8 cellular contexts compared by ENCODE assay signal in the genomic region with DNA sequence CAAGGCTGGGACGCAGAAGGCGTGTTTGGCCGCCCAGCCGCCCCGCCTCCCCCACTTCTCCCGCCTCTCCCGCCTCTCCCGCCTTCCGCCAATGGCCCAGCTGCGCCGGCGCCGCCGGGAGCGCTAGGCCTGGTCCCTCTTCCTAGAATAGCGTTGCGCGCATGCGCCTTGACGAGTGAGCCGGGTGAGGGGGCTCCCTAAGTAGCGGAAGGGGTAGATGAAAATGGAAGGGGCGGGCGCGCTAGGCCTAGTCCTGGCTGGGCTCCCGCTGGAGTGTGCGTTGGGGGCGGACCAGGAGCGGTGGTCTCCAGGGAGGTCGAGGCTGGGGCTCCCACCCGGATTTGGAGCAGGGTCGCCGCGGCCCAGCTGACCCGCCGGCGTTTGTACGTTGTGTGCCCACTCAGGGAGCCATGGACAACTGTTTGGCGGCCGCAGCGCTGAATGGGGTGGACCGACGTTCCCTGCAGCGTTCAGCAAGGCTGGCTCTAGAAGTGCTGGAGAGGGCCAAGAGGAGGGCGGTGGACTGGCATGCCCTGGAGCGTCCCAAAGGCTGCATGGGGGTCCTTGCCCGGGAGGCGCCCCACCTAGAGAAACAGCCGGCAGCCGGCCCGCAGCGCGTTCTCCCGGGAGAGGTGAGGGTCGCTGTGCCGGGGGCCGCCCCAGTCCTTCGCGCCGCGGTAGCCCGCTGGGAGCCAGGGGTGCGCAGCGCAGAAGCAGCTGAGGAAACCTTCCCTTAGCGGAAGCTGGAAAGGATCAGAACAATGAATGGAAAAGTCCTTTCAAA. TPM values are rescaled to one million over a fixed set of nuclear protein-coding genes. Genes with fewer than 3 reads are reported as not detected.
DNase-seq lines count a peak whose midpoint lies in the region; TF ChIP-seq lines count a peak whose summit lies in the region.

A gene with protein sequence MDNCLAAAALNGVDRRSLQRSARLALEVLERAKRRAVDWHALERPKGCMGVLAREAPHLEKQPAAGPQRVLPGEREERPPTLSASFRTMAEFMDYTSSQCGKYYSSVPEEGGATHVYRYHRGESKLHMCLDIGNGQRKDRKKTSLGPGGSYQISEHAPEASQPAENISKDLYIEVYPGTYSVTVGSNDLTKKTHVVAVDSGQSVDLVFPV (plus strand): TSS at position 150 of the 784 bp plus-strand sequence. CDS start 261 bp downstream, at position 411.

- peaks cover 17 to 30% of the 10 kb centered on the region in 2 experiments for H3K4me1 ChIP-seq in SK-N-SH (ENCODE audit: control insufficient read depth in 1 of 2, insufficient read depth in 2 of 2, low read depth in 1 of 2, low read length in 1 of 2)

- CTCF ChIA-PET in HEK293T (lab: Yijun Ruan, JAX): interaction anchor here (0.7 kb wide), 1 partner anchor 1968 kb away, joined by 5 read pairs; no protein-coding TSS in a partner anchor
- CTCF ChIA-PET in SK-N-SH (lab: Yijun Ruan, JAX): interaction anchor here (0.8 to 2.4 kb wide), 7 partner anchors 11 to 226 kb away, joined by 3 to 15 read pairs (median 6); no protein-coding TSS in a partner anchor

- DNase-seq in GF-D8 (lab: John Stamatoyannopoulos, UW) (peak; percentile 60), HEK293T (ENCODE audit: extremely low spot score) (peak; percentile 95), NCI-H1048 (lab: John Stamatoyannopoulos, UW) (peak; percentile 94), SK-N-SH (peak; percentile 99), germinal center (ENCODE audit: low spot score) (peak; percentile 85), non-pigmented ciliary epithelial cell (ENCODE audit: low read depth) (peak; percentile 56), substantia nigra (lab: John Stamatoyannopoulos, UW) (peak; percentile 68 to 97 (median 92))
- peak; percentile 79 for DNase-seq in activated naive CD4-positive, alpha-beta T cell treated with anti-CD3 and anti-CD28 coated beads, Interleukin-2, amount 50 U/mL, for 16 hours

- peak within 1 kb of the TSS; percentile 77 to 90 for H3K4me3 ChIP-seq in SK-N-SH (ENCODE audit: low read depth in 2 of 2, low read length in 1 of 2)

- H3K9me2 ChIP-seq in SK-N-SH: no peaks in the 10 kb centered on the region

- peaks cover 24% of the 10 kb centered on the region for H3F3A ChIP-seq in SK-N-SH (replicated peaks; ENCODE audit: insufficient read depth)

- POLR2A ChIA-PET in HEK293T (lab: Yijun Ruan, JAX) (interaction anchor here (0.7 to 2.3 kb wide), 11 partner anchors 28 to 223 kb away, joined by 3 to 11 read pairs (median 4); a partner anchor contains a TSS), SK-N-SH (lab: Yijun Ruan, JAX) (interaction anchor here (0.6 to 1.4 kb wide), 6 partner anchors 29 to 664 kb away, joined by 3 to 8 read pairs (median 4); no protein-coding TSS in a partner anchor)

- peaks cover 44% of the 10 kb centered on the region for H3K79me2 ChIP-seq in SK-N-SH (ENCODE audit: insufficient read depth)

- no peaks in the 10 kb centered on the region for H3K27me3 ChIP-seq in SK-N-SH (ENCODE audit: insufficient read depth)

- H3K4me2 ChIP-seq in SK-N-SH: peak within 1 kb of the TSS; percentile 98

- whole genome bisulfite sequencing in SK-N-SH (ENCODE audit: low lambda C conversion rate): 1% methylated on average over 17 of the region's 65 CpGs

- no peaks in the 10 kb centered on the region for H3K9me3 ChIP-seq in SK-N-SH

- peak within 1 kb of the TSS; percentile 91 for H3K9ac ChIP-seq in SK-N-SH

- H4K20me1 ChIP-seq in SK-N-SH (ENCODE audit: insufficient read depth): peaks cover 5% of the 10 kb centered on the region; the same call in 1 of the 2 replicates

- peak within 1 kb of the TSS; percentile 86 for H2AFZ ChIP-seq in SK-N-SH (ENCODE audit: low read depth)

- no peak for TF ChIP-seq RAD21 in SK-N-SH (IDR thresholded peaks at IDR 0.05; ENCODE audit: low read length)

- TF ChIP-seq EP300 in SK-N-SH (IDR thresholded peaks at IDR 0.05; ENCODE audit: borderline replicate concordance in 1 of 2, low read depth in 1 of 2, low read length in 1 of 2): no peak

- peaks cover 6 to 12% of the 10 kb centered on the region in 2 experiments for H3K36me3 ChIP-seq in SK-N-SH (replicated peaks in 1 of 2; ENCODE audit: control insufficient read depth in 1 of 2, insufficient read depth in 2 of 2, low read length in 1 of 2)

- no peak for TF ChIP-seq CTCF in SK-N-SH (IDR thresholded peaks at IDR 0.05)

- H3K27ac ChIP-seq in SK-N-SH (ENCODE audit: low read depth in 2 of 2, low read length in 1 of 2): peak within 1 kb of the TSS; percentile 88 to 89
- peak within 1 kb of the TSS; percentile 95 for H3K27ac ChIP-seq in substantia nigra (ENCODE audit: low read depth, low read length, poor library complexity, severe bottlenecking)

TF ChIP-seq in HEK293T, 16 proteins besides CTCF, POLR2A, EP300 and RAD21:
- no peak for TF ChIP-seq FOXA1 (IDR thresholded peaks at IDR 0.05)
- no peak for TF ChIP-seq SUZ12 (IDR thresholded peaks at IDR 0.05)
- TF ChIP-seq LEF1 (IDR thresholded peaks at IDR 0.05; ENCODE audit: borderline replicate concordance): no peak
- TF ChIP-seq CTBP1 (IDR thresholded peaks at IDR 0.05; ENCODE audit: borderline replicate concordance): no peak
- TF ChIP-seq FOXK2 (IDR thresholded peaks at IDR 0.05): no peak
- no peak for TF ChIP-seq ELF4 (IDR thresholded peaks at IDR 0.05)
- no peak for TF ChIP-seq TARDBP (IDR thresholded peaks at IDR 0.05)
- no peak for TF ChIP-seq SP1 (IDR thresholded peaks at IDR 0.05)
- no peak for TF ChIP-seq L3MBTL2 (conservative IDR thresholded peaks at IDR 0.05)
- TF ChIP-seq, protein P1, sequence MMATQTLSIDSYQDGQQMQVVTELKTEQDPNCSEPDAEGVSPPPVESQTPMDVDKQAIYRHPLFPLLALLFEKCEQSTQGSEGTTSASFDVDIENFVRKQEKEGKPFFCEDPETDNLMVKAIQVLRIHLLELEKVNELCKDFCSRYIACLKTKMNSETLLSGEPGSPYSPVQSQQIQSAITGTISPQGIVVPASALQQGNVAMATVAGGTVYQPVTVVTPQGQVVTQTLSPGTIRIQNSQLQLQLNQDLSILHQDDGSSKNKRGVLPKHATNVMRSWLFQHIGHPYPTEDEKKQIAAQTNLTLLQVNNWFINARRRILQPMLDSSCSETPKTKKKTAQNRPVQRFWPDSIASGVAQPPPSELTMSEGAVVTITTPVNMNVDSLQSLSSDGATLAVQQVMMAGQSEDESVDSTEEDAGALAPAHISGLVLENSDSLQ (IDR thresholded peaks at IDR 0.05): no peak
- TF ChIP-seq FOXM1 (IDR thresholded peaks at IDR 0.05; ENCODE audit: borderline replicate concordance): no peak
- TF ChIP-seq ZNF384 (IDR thresholded peaks at IDR 0.05): no peak
- no peak for TF ChIP-seq HDGF (IDR thresholded peaks at IDR 0.05; ENCODE audit: borderline replicate concordance)
- no peak for TF ChIP-seq NFRKB (IDR thresholded peaks at IDR 0.05)
- no peak for TF ChIP-seq ARNT (IDR thresholded peaks at IDR 0.05)
- no peak for TF ChIP-seq BHLHE40 (IDR thresholded peaks at IDR 0.05; ENCODE audit: borderline replicate concordance)

TF ChIP-seq in SK-N-SH, 30 proteins besides CTCF, POLR2A, EP300 and RAD21:
- TF ChIP-seq CHD2 (IDR thresholded peaks at IDR 0.05; ENCODE audit: low read length, partially characterized antibody): peak; percentile 53
- peak; percentile 73 for TF ChIP-seq TAF1 (IDR thresholded peaks at IDR 0.05; ENCODE audit: borderline replicate concordance, low read depth, low read length)
- peak; percentile 91 for TF ChIP-seq NRF1 (IDR thresholded peaks at IDR 0.05; ENCODE audit: low read depth, low read length)
- TF ChIP-seq POLR2AphosphoS5 (IDR thresholded peaks at IDR 0.05; ENCODE audit: low read depth, low read length): peak; percentile 66; the same call in 1 of the 2 replicates
- TF ChIP-seq SIN3A (IDR thresholded peaks at IDR 0.05; ENCODE audit: borderline replicate concordance, low read depth, low read length): peak; percentile 8; the same call in 1 of the 2 replicates
- TF ChIP-seq RFX5 (IDR thresholded peaks at IDR 0.05; ENCODE audit: low read length): 0 out of 2 replicates have a peak, but pooled peaks have one; percentile 18
- TF ChIP-seq, protein P2, sequence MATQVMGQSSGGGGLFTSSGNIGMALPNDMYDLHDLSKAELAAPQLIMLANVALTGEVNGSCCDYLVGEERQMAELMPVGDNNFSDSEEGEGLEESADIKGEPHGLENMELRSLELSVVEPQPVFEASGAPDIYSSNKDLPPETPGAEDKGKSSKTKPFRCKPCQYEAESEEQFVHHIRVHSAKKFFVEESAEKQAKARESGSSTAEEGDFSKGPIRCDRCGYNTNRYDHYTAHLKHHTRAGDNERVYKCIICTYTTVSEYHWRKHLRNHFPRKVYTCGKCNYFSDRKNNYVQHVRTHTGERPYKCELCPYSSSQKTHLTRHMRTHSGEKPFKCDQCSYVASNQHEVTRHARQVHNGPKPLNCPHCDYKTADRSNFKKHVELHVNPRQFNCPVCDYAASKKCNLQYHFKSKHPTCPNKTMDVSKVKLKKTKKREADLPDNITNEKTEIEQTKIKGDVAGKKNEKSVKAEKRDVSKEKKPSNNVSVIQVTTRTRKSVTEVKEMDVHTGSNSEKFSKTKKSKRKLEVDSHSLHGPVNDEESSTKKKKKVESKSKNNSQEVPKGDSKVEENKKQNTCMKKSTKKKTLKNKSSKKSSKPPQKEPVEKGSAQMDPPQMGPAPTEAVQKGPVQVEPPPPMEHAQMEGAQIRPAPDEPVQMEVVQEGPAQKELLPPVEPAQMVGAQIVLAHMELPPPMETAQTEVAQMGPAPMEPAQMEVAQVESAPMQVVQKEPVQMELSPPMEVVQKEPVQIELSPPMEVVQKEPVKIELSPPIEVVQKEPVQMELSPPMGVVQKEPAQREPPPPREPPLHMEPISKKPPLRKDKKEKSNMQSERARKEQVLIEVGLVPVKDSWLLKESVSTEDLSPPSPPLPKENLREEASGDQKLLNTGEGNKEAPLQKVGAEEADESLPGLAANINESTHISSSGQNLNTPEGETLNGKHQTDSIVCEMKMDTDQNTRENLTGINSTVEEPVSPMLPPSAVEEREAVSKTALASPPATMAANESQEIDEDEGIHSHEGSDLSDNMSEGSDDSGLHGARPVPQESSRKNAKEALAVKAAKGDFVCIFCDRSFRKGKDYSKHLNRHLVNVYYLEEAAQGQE (IDR thresholded peaks at IDR 0.05; ENCODE audit: low read depth, low read length): no peak
- no peak for TF ChIP-seq RXRA (IDR thresholded peaks at IDR 0.05; ENCODE audit: borderline replicate concordance, low read depth)
- TF ChIP-seq, protein P3, sequence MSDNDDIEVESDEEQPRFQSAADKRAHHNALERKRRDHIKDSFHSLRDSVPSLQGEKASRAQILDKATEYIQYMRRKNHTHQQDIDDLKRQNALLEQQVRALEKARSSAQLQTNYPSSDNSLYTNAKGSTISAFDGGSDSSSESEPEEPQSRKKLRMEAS (IDR thresholded peaks at IDR 0.05; ENCODE audit: low read depth): peak; percentile 39

RNA-seq across cellular contexts. Expression of the gene that starts here (rescaled TPM):
- polyA plus RNA-seq in SK-N-SH (2012; rRNA removed): 47.9 and 55.3 TPM in 2 replicates
- polyA plus RNA-seq in SK-N-SH (2012; cell fraction: cytosol; rRNA removed): 53.6 and 56.8 TPM in 2 replicates
- 24.1 and 28.4 TPM in 2 replicates for polyA plus RNA-seq in SK-N-SH (2012; cell fraction: nucleus; rRNA removed)

Comparison
In these comparisons a context has a peak if more than half of its experiments do, and no peak if none do; other contexts are left out.
1. Peak in every context shown above with its lines: DNase-seq, H3K4me3 ChIP-seq and H3K27ac ChIP-seq.